ENCODE assay signal across 8 cellular contexts in genomic region chr11:450809-451451, GRCh38. TPM values are rescaled to one million over a fixed set of nuclear protein-coding genes. Genes with fewer than 3 reads are reported as not detected.
DNase-seq lines count a peak whose midpoint lies in the region; TF ChIP-seq lines count a peak whose summit lies in the region.

No MANE protein-coding gene starts in this region.

- no peaks in the 10 kb centered on the region for H3K27me3 ChIP-seq in thymus (ENCODE audit: control insufficient read depth, insufficient read depth)

- H3K27me3 Mint-ChIP-seq in activated naive CD4-positive, alpha-beta T cell treated with anti-CD3 and anti-CD28 coated beads, Interleukin-2, amount 10 ng/mL, durations not matched to agents 7 days and 5 days: peaks cover 11% of the 10 kb centered on the region
- no peaks in the 10 kb centered on the region for H3K27me3 Mint-ChIP-seq in osteocyte (ENCODE audit: unreplicated experiment)

- no peaks in the 10 kb centered on the region for H3K9me3 Mint-ChIP-seq in activated naive CD4-positive, alpha-beta T cell treated with anti-CD3 and anti-CD28 coated beads, Interleukin-2, amount 10 ng/mL, durations not matched to agents 7 days and 5 days
- no peaks in the 10 kb centered on the region for H3K9me3 Mint-ChIP-seq in osteocyte (ENCODE audit: unreplicated experiment)

- peaks cover 33% of the 10 kb centered on the region for H3K4me1 Mint-ChIP-seq in activated naive CD4-positive, alpha-beta T cell treated with anti-CD3 and anti-CD28 coated beads, Interleukin-2, amount 10 ng/mL, durations not matched to agents 7 days and 5 days
- H3K4me1 Mint-ChIP-seq in osteocyte (ENCODE audit: unreplicated experiment): peaks cover 32% of the 10 kb centered on the region

- in situ Hi-C loops in SK-MEL-5 (cut with HindIII; ENCODE audit: low pct_unique_long_range_greater_than_20kb, low sequenced_read_pairs): no loop called here

- TF ChIP-seq CTCF in osteocyte (IDR thresholded peaks at IDR 0.05): peak; percentile 38

- H3K36me3 ChIP-seq in thymus (ENCODE audit: control insufficient read depth, insufficient read depth): peaks cover 30% of the 10 kb centered on the region

- H3K27ac ChIP-seq in thymus (ENCODE audit: low read depth): no peak overlapping the region

- WGBS in thymus: 10% methylated on average over 46 of the region's 46 CpGs

- no peaks in the 10 kb centered on the region for H3K9me3 ChIP-seq in thymus (ENCODE audit: control insufficient read depth)

- DNase-seq in DMS 273 (lab: John Stamatoyannopoulos, UW; ENCODE audit: unreplicated experiment): peak; percentile 78
- DNase-seq in DMS 273 treated with DMSO at 0.1 percent for 48 hours (lab: John Stamatoyannopoulos, UW): no peak
- DNase-seq in HuH-7.5 (ENCODE audit: low spot score): peak; percentile 77
- peak; percentile 48 for DNase-seq in SK-MEL-5 (ENCODE audit: low read depth, low spot score)
- DNase-seq in activated naive CD4-positive, alpha-beta T cell treated with anti-CD3 and anti-CD28 coated beads, Interleukin-2, amount 10 ng/mL, durations not matched to agents 7 days and 5 days: peak; percentile 90
- DNase-seq in germinal center (ENCODE audit: low spot score): peak; percentile 65
- DNase-seq in osteocyte (ENCODE audit: extremely low spot score, unreplicated experiment): no peak

- H3K4me3 Mint-ChIP-seq in activated naive CD4-positive, alpha-beta T cell treated with anti-CD3 and anti-CD28 coated beads, Interleukin-2, amount 10 ng/mL, durations not matched to agents 7 days and 5 days: peak overlapping the region; percentile 86
- H3K4me3 Mint-ChIP-seq in osteocyte (ENCODE audit: unreplicated experiment): peak overlapping the region; percentile 98

- peak overlapping the region; percentile 96 for H3K4me3 ChIP-seq in thymus (ENCODE audit: low read length)

- H3K4me1 ChIP-seq in thymus (ENCODE audit: control insufficient read depth, insufficient read depth, low read length): peaks cover 9% of the 10 kb centered on the region

- peak overlapping the region; percentile 93 for H3K27ac Mint-ChIP-seq in activated naive CD4-positive, alpha-beta T cell treated with anti-CD3 and anti-CD28 coated beads, Interleukin-2, amount 10 ng/mL, durations not matched to agents 7 days and 5 days
- peak overlapping the region; percentile 77 for H3K27ac Mint-ChIP-seq in osteocyte (ENCODE audit: unreplicated experiment)

- peaks cover 7% of the 10 kb centered on the region for H3K36me3 Mint-ChIP-seq in activated naive CD4-positive, alpha-beta T cell treated with anti-CD3 and anti-CD28 coated beads, Interleukin-2, amount 10 ng/mL, durations not matched to agents 7 days and 5 days
- peaks cover 9% of the 10 kb centered on the region for H3K36me3 Mint-ChIP-seq in osteocyte (ENCODE audit: unreplicated experiment)

- CTCF ChIA-PET in activated naive CD4-positive, alpha-beta T cell treated with anti-CD3 and anti-CD28 coated beads, Interleukin-2, amount 10 ng/mL, durations not matched to agents 7 days and 5 days (lab: Charles Lee): interaction anchor here (0.8 to 4.3 kb wide), 9 partner anchors 11 to 200 kb away, joined by 3 to 37 read pairs (median 5); partner anchors contain the start of gene SIGIRR

RNA-seq across cellular contexts. Expression of gene PTDSS2, which starts 0.9 kb away (rescaled TPM):
- total RNA-seq in SK-MEL-5 (2014; rRNA removed; shearing (Covaris generic)): 41.7 and 45.6 TPM in 2 replicates
- polyA plus RNA-seq in SK-MEL-5 (2015; cell fraction: cytosol; rRNA removed): 82.2 and 89.5 TPM in 2 replicates
- polyA plus RNA-seq in SK-MEL-5 (2015; cell fraction: nucleus; rRNA removed): 161 and 197 TPM in 2 replicates
- total RNA-seq in osteocyte: 55.3 and 56.1 TPM in 2 replicates
- 24.1 TPM for polyA plus RNA-seq in thymus

RNA-seq across cellular contexts. Expression of gene ANO9, which starts 9.1 kb away (rescaled TPM):
- not detected in 2 replicates for total RNA-seq in SK-MEL-5 (2014; rRNA removed; shearing (Covaris generic))
- polyA plus RNA-seq in SK-MEL-5 (2015; cell fraction: cytosol; rRNA removed): not detected in 2 replicates
- 0.14 TPM in 1 of 2 replicates, not detected in the other for polyA plus RNA-seq in SK-MEL-5 (2015; cell fraction: nucleus; rRNA removed)
- total RNA-seq in osteocyte: not detected in 2 replicates
- 114 TPM for polyA plus RNA-seq in thymus

RNA-seq across cellular contexts. Expression of gene SIGIRR, which starts 36.1 kb away (rescaled TPM):
- 23.4 and 25.6 TPM in 2 replicates for total RNA-seq in SK-MEL-5 (2014; rRNA removed; shearing (Covaris generic))
- polyA plus RNA-seq in SK-MEL-5 (2015; cell fraction: cytosol; rRNA removed): 35.4 and 55.7 TPM in 2 replicates
- polyA plus RNA-seq in SK-MEL-5 (2015; cell fraction: nucleus; rRNA removed): 40.3 and 43.2 TPM in 2 replicates
- 27.0 and 28.0 TPM in 2 replicates for total RNA-seq in osteocyte
- 153 TPM for polyA plus RNA-seq in thymus

RNA-seq across cellular contexts. Expression of gene RNH1, which starts 56.1 kb away (rescaled TPM):
- total RNA-seq in SK-MEL-5 (2014; rRNA removed; shearing (Covaris generic)): 178 and 180 TPM in 2 replicates
- 251 and 289 TPM in 2 replicates for polyA plus RNA-seq in SK-MEL-5 (2015; cell fraction: cytosol; rRNA removed)
- polyA plus RNA-seq in SK-MEL-5 (2015; cell fraction: nucleus; rRNA removed): 198 and 206 TPM in 2 replicates
- total RNA-seq in osteocyte: 151 and 160 TPM in 2 replicates
- polyA plus RNA-seq in thymus: 114 TPM

RNA-seq across cellular contexts. Expression of gene PKP3, which starts 56.9 kb away (rescaled TPM):
- total RNA-seq in SK-MEL-5 (2014; rRNA removed; shearing (Covaris generic)): not detected in 2 replicates
- 0.07 TPM in 1 of 2 replicates, not detected in the other for polyA plus RNA-seq in SK-MEL-5 (2015; cell fraction: cytosol; rRNA removed)
- not detected in 2 replicates for polyA plus RNA-seq in SK-MEL-5 (2015; cell fraction: nucleus; rRNA removed)
- total RNA-seq in osteocyte: 0.40 and 0.50 TPM in 2 replicates
- 26.5 TPM for polyA plus RNA-seq in thymus

Comparison
In these comparisons a context has a peak if more than half of its experiments do, and no peak if none do; other contexts are left out.
1. DNase-seq: peak in DMS 273 (single experiment), HuH-7.5 (single experiment), SK-MEL-5 (single experiment), activated naive CD4-positive, alpha-beta T cell treated with anti-CD3 and anti-CD28 coated beads, Interleukin-2, amount 10 ng/mL, durations not matched to agents 7 days and 5 days (single experiment) and germinal center (single experiment); none in DMS 273 treated with DMSO at 0.1 percent for 48 hours (single experiment) and osteocyte (single experiment).